In genomic region chr11:75324740-75325139, GRCh38 we compare ENCODE assay signal across 19 cellular contexts. TPM values are rescaled to one million over a fixed set of nuclear protein-coding genes. Genes with fewer than 3 reads are reported as not detected.
DNase-seq lines count a peak whose midpoint lies in the region; ATAC-seq, FAIRE-seq and TF ChIP-seq lines count a peak whose summit lies in the region.
"Had no signal": no experiment of that assay in that cellular context is flagged by ENCODE, and none has a peak within 500 bp of the region (broad histone marks: within the 10 kb centered on the region; RNA-seq: fewer than 3 reads in every experiment).

No MANE protein-coding gene starts in this region.

- H3K9ac ChIP-seq in astrocyte (ENCODE audit: low read length): no peak overlapping the region
- no peak overlapping the region for H3K9ac ChIP-seq in mesenchymal stem cell (ENCODE audit: low read length)

- H2BK15ac ChIP-seq in mesenchymal stem cell (ENCODE audit: low read depth, poor library complexity, severe bottlenecking): no peak overlapping the region

- no peak overlapping the region for H2BK120ac ChIP-seq in mesenchymal stem cell (ENCODE audit: low read depth, low read length)

- H3K4me3 Mint-ChIP-seq in GM23338 (no peak overlapping the region), astrocyte (ENCODE audit: unreplicated experiment) (no peak overlapping the region)
- H3K4me3 Mint-ChIP-seq: activated CD4-positive, alpha-beta memory T cell treated with anti-CD3 and anti-CD28 coated beads, Interleukin-2, amount 10 ng/mL, durations not matched to agents 7 days and 5 days; activated T-cell treated with anti-CD3 and anti-CD28 coated beads, Interleukin-2, amount 50 U/mL, for 4 hours; central memory CD8-positive, alpha-beta T cell; stimulated activated naive CD8-positive, alpha-beta T cell treated with anti-CD3 and anti-CD28 coated beads, Interleukin-15, Interleukin-2, amounts not matched to agents 100 ng/mL and 50 ng/mL, for 24 hours had no signal

- H2AK5ac ChIP-seq in mesenchymal stem cell (ENCODE audit: low read length, severe bottlenecking): peak overlapping the region; percentile 59

- H2AFZ ChIP-seq in GM23338 (no peak overlapping the region), astrocyte (ENCODE audit: low read depth, low read length) (no peak overlapping the region), mesenchymal stem cell (ENCODE audit: low read depth, low read length) (no peak overlapping the region)

- no peaks in the 10 kb centered on the region; the same call in 2 of the 3 replicates for H3K9me3 Mint-ChIP-seq in GM23338
- H3K9me3 Mint-ChIP-seq in astrocyte (ENCODE audit: unreplicated experiment): no peaks in the 10 kb centered on the region
- H3K9me3 Mint-ChIP-seq: activated CD4-positive, alpha-beta memory T cell treated with anti-CD3 and anti-CD28 coated beads, Interleukin-2, amount 10 ng/mL, durations not matched to agents 7 days and 5 days; activated T-cell treated with anti-CD3 and anti-CD28 coated beads, Interleukin-2, amount 50 U/mL, for 4 hours; central memory CD8-positive, alpha-beta T cell; stimulated activated naive CD8-positive, alpha-beta T cell treated with anti-CD3 and anti-CD28 coated beads, Interleukin-15, Interleukin-2, amounts not matched to agents 100 ng/mL and 50 ng/mL, for 24 hours had no signal

- H3F3A ChIP-seq in GM23338 (replicated peaks; ENCODE audit: low read depth): no peaks in the 10 kb centered on the region

- peaks cover 76% of the 10 kb centered on the region for H3K4me1 Mint-ChIP-seq in GM23338
- peaks cover 27% of the 10 kb centered on the region for H3K4me1 Mint-ChIP-seq in astrocyte (ENCODE audit: low read depth, unreplicated experiment)

- ATAC-seq in GM23338: no peak
- no peak for ATAC-seq in GM18520 (IDR thresholded peaks at IDR 0.05; ENCODE audit: unreplicated experiment)
- ATAC-seq: activated T-cell treated with anti-CD3 and anti-CD28 coated beads, Interleukin-2, amount 50 U/mL, for 4 hours; GM12878; sciatic nerve had no signal

- TF ChIP-seq CTCF in GM23338 (conservative IDR thresholded peaks at IDR 0.05; ENCODE audit: low read depth in 2 of 2): no peak
- TF ChIP-seq CTCF in astrocyte (IDR thresholded peaks at IDR 0.05; ENCODE audit: insufficient read depth, low read depth, low read length): no peak
- no peak for TF ChIP-seq CTCF in prostate gland (IDR thresholded peaks at IDR 0.05)

- H3K79me1 ChIP-seq in mesenchymal stem cell (replicated peaks; ENCODE audit: low read length, poor library complexity, severe bottlenecking): peaks cover 35% of the 10 kb centered on the region

- FAIRE-seq in astrocyte (lab: Jason Lieb, UNC) (no peak), small intestine (lab: Jason Lieb, UNC) (no peak)
- FAIRE-seq: GM12878, kidney had no signal

- DNase-seq in GM23338 (ENCODE audit: low spot score) (no peak), astrocyte (ENCODE audit: low read depth) (no peak), mesenchymal stem cell (no peak), small intestine (no peak), prostate gland (ENCODE audit: low spot score) (no peak), H4 (ENCODE audit: low spot score) (no peak), NCI-H2227 (lab: John Stamatoyannopoulos, UW; ENCODE audit: unreplicated experiment) (no peak)
- DNase-seq: activated CD4-positive, alpha-beta memory T cell treated with anti-CD3 and anti-CD28 coated beads, Interleukin-2, amount 10 ng/mL, durations not matched to agents 7 days and 5 days; activated T-cell treated with anti-CD3 and anti-CD28 coated beads, Interleukin-2, amount 50 U/mL, for 4 hours; GDM1; kidney; NCI-H1417; NCI-H69; SHP77 treated with DMSO at 0.1 percent for 48 hours had no signal

- intact Hi-C loops in prostate gland (cut with DNase I): loop anchor here (5.0 kb wide), 1 partner anchor 42 kb away; no protein-coding TSS in a partner anchor

- no peak overlapping the region for H3K27ac ChIP-seq in GM23338 (ENCODE audit: low read depth)
- H3K27ac ChIP-seq in astrocyte (ENCODE audit: low read depth, low read length): no peak overlapping the region
- peak overlapping the region; percentile 34 for H3K27ac ChIP-seq in mesenchymal stem cell (ENCODE audit: low read length, poor library complexity, severe bottlenecking)
- peak overlapping the region; percentile 34 to 76 for H3K27ac ChIP-seq in small intestine (ENCODE audit: low read depth in 1 of 2, low read length in 1 of 2)
- no peak overlapping the region for H3K27ac ChIP-seq in prostate gland

- no peak for TF ChIP-seq POLR2A in prostate gland (IDR thresholded peaks at IDR 0.05)

- H2BK12ac ChIP-seq in mesenchymal stem cell (ENCODE audit: low read length in 2 of 2): peak overlapping the region in 1 of 2 experiments; percentile 56

- H3K27ac Mint-ChIP-seq in GM23338: peak overlapping the region; percentile 92
- H3K27ac Mint-ChIP-seq in astrocyte (ENCODE audit: unreplicated experiment): peak overlapping the region; percentile 26
- H3K27ac Mint-ChIP-seq: activated CD4-positive, alpha-beta memory T cell treated with anti-CD3 and anti-CD28 coated beads, Interleukin-2, amount 10 ng/mL, durations not matched to agents 7 days and 5 days; stimulated activated naive CD8-positive, alpha-beta T cell treated with anti-CD3 and anti-CD28 coated beads, Interleukin-15, Interleukin-2, amounts not matched to agents 100 ng/mL and 50 ng/mL, for 24 hours had no signal

- H3K27me3 Mint-ChIP-seq in GM23338 (ENCODE audit: insufficient read depth, low read depth, poor library complexity): peaks cover 15% of the 10 kb centered on the region
- no peaks in the 10 kb centered on the region for H3K27me3 Mint-ChIP-seq in astrocyte (ENCODE audit: low read depth, unreplicated experiment)
- H3K27me3 Mint-ChIP-seq: activated CD4-positive, alpha-beta memory T cell treated with anti-CD3 and anti-CD28 coated beads, Interleukin-2, amount 10 ng/mL, durations not matched to agents 7 days and 5 days; central memory CD8-positive, alpha-beta T cell; stimulated activated naive CD8-positive, alpha-beta T cell treated with anti-CD3 and anti-CD28 coated beads, Interleukin-15, Interleukin-2, amounts not matched to agents 100 ng/mL and 50 ng/mL, for 24 hours had no signal

- H3K4me3 ChIP-seq in GM23338: no peak overlapping the region
- no peak overlapping the region for H3K4me3 ChIP-seq in astrocyte (ENCODE audit: insufficient read depth, low read depth, low read length)
- no peak overlapping the region for H3K4me3 ChIP-seq in mesenchymal stem cell (ENCODE audit: insufficient read depth in 1 of 2, low read depth in 1 of 2, low read length in 2 of 2)
- H3K4me3 ChIP-seq in small intestine (ENCODE audit: low read depth in 1 of 2, low read length in 2 of 2): no peak overlapping the region
- no peak overlapping the region for H3K4me3 ChIP-seq in prostate gland
- H3K4me3 ChIP-seq: GM12878 had no signal

- H4K20me1 ChIP-seq in GM23338 (replicated peaks; ENCODE audit: insufficient read depth) (no peaks in the 10 kb centered on the region), astrocyte (ENCODE audit: insufficient read depth, low read length) (no peaks in the 10 kb centered on the region)

- no peaks in the 10 kb centered on the region for H3K36me3 ChIP-seq in GM23338 (ENCODE audit: insufficient read depth)
- H3K36me3 ChIP-seq in astrocyte (ENCODE audit: insufficient read depth, low read length): no peaks in the 10 kb centered on the region
- peaks cover 8 to 9% of the 10 kb centered on the region in 2 experiments for H3K36me3 ChIP-seq in mesenchymal stem cell (ENCODE audit: control insufficient read depth in 1 of 2, insufficient read depth in 2 of 2, low read depth in 1 of 2, low read length in 2 of 2)
- H3K36me3 ChIP-seq in small intestine (ENCODE audit: control insufficient read depth in 2 of 2, insufficient read depth in 2 of 2, low read length in 2 of 2): no peaks in the 10 kb centered on the region
- H3K36me3 ChIP-seq in prostate gland: no peaks in the 10 kb centered on the region

- H4K91ac ChIP-seq in mesenchymal stem cell (ENCODE audit: low read length): peak overlapping the region; percentile 34

- peak overlapping the region; percentile 18 to 28 for H3K18ac ChIP-seq in mesenchymal stem cell (ENCODE audit: low read depth in 1 of 2, low read length in 2 of 2)

- WGBS in mesenchymal stem cell: 82% methylated on average over 3 of the region's 4 CpGs
- 59 to 73% (median 64%) methylated on average over 4 of the region's 4 CpGs for WGBS in small intestine, 3 donors
- WGBS in prostate gland: 93% methylated on average over 4 of the region's 4 CpGs

- H3K9me3 ChIP-seq in astrocyte (ENCODE audit: insufficient read depth, low read depth, low read length) (no peaks in the 10 kb centered on the region), mesenchymal stem cell (ENCODE audit: control insufficient read depth, low read length) (no peaks in the 10 kb centered on the region), small intestine (ENCODE audit: control insufficient read depth, low read depth) (no peaks in the 10 kb centered on the region), prostate gland (no peaks in the 10 kb centered on the region)

- H3K23ac ChIP-seq in mesenchymal stem cell (ENCODE audit: low read length in 2 of 2): no peak overlapping the region

- peak overlapping the region; percentile 22 for H4K8ac ChIP-seq in mesenchymal stem cell (ENCODE audit: low read length)

- H3K36me3 Mint-ChIP-seq in GM23338 (ENCODE audit: low read depth) (peaks cover 44% of the 10 kb centered on the region), astrocyte (ENCODE audit: low read depth, unreplicated experiment) (peaks cover 3% of the 10 kb centered on the region)

- peaks cover 23% of the 10 kb centered on the region for H3K4me1 ChIP-seq in GM23338 (ENCODE audit: insufficient read depth)
- H3K4me1 ChIP-seq in astrocyte (ENCODE audit: insufficient read depth, low read length): peaks cover 24% of the 10 kb centered on the region
- peaks cover 32% of the 10 kb centered on the region for H3K4me1 ChIP-seq in mesenchymal stem cell (ENCODE audit: control insufficient read depth, insufficient read depth, low read depth, low read length)
- H3K4me1 ChIP-seq in small intestine (ENCODE audit: control insufficient read depth in 2 of 2, insufficient read depth in 1 of 2, low read depth in 1 of 2, low read length in 1 of 2): peaks cover 6 to 11% of the 10 kb centered on the region in 2 donors
- peaks cover 23% of the 10 kb centered on the region for H3K4me1 ChIP-seq in prostate gland (replicated peaks)

- no peak overlapping the region for H3K4me2 ChIP-seq in GM23338
- no peak overlapping the region for H3K4me2 ChIP-seq in astrocyte (ENCODE audit: low read length)
- no peak overlapping the region for H3K4me2 ChIP-seq in mesenchymal stem cell (ENCODE audit: low read length, poor library complexity, severe bottlenecking)

- no peak overlapping the region for H2BK5ac ChIP-seq in mesenchymal stem cell (ENCODE audit: low read depth, low read length, poor library complexity, severe bottlenecking)

- no peak overlapping the region for H3K4ac ChIP-seq in mesenchymal stem cell (ENCODE audit: low read depth in 1 of 2, low read length in 2 of 2)

- H3K79me2 ChIP-seq in GM23338 (replicated peaks; ENCODE audit: insufficient read depth) (no peaks in the 10 kb centered on the region), astrocyte (ENCODE audit: insufficient read depth, low read length) (no peaks in the 10 kb centered on the region)

- no peak overlapping the region for H3K14ac ChIP-seq in mesenchymal stem cell (ENCODE audit: low read length in 2 of 2)

- H3K27me3 ChIP-seq in GM23338 (ENCODE audit: insufficient read depth) (no peaks in the 10 kb centered on the region), astrocyte (ENCODE audit: insufficient read depth, low read length) (no peaks in the 10 kb centered on the region), mesenchymal stem cell (ENCODE audit: control insufficient read depth in 1 of 2, insufficient read depth in 1 of 2, low read length in 2 of 2) (no peaks in the 10 kb centered on the region), small intestine (ENCODE audit: control insufficient read depth in 2 of 2, insufficient read depth in 2 of 2, low read length in 2 of 2) (no peaks in the 10 kb centered on the region), prostate gland (replicated peaks; ENCODE audit: insufficient read depth) (no peaks in the 10 kb centered on the region)

- no peaks in the 10 kb centered on the region for H3K9me2 ChIP-seq in GM23338 (ENCODE audit: insufficient read depth)

RNA-seq across cellular contexts. Expression of gene ARRB1, which starts 26.7 kb away (rescaled TPM):
- 11.1 and 17.0 TPM in 2 replicates for total RNA-seq in GM23338 (2014; rRNA removed; shearing (Covaris generic))
- polyA plus RNA-seq in GM23338 (2016; fragmentation: Nextera tagmentation; extraction: Ambion mirVana): 5.8 and 6.3 TPM in 2 replicates
- total RNA-seq in astrocyte: 22.7 and 28.5 TPM in 2 replicates
- 65.2 TPM for polyA plus RNA-seq in mesenchymal stem cell (2013, experiment 1 of 2)
- polyA plus RNA-seq in mesenchymal stem cell (2013, experiment 2 of 2): 64.4 TPM
- polyA plus RNA-seq in small intestine: 10 to 100 TPM; 20.0 to 41.5 (median 28.2) TPM
- 10 to 100 TPM; 31.9 to 64.7 TPM for total RNA-seq in prostate gland
- 7.3 and 9.3 TPM in 2 replicates for total RNA-seq in H4 (2014; rRNA removed; shearing (Covaris generic))

Comparison
In these comparisons a context has a peak if more than half of its experiments do, and no peak if none do; other contexts are left out.
1. H3K27ac ChIP-seq: peak in mesenchymal stem cell (single experiment) and small intestine (2 of 2); none in GM23338 (single experiment), astrocyte (single experiment) and prostate gland (0 of 2).